Comparison of ENCODE assay signal across 8 cellular contexts in the genomic region with DNA sequence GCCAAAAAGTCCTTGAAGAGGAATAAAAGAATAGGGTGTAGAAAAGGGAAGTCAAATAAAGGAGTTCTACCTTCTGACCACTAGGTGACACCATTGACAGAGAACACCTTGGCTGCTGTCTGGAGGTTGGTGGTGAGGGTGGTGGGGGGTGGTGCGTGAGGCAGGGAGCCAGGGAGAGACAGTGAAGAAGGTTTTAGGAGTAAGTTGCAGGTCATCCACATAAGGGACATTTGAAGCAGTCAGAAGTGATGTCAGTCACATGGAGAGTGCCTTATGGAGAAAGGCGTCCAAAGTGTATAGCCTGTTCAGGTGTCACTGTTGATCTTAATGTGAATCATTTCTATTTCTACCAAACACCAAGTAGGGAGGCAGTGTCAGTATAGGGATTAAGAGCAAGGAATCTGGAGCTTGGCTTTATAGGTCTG.
A peak's percentile ranks its signal among the peaks of the same experiment; 100 is the strongest.
DNase-seq lines count a peak whose midpoint lies in the region; ATAC-seq and TF ChIP-seq lines count a peak whose summit lies in the region.

No MANE protein-coding gene starts in this region.

- no peaks in the 10 kb centered on the region for H3K9me2 ChIP-seq in Karpas-422 (replicated peaks; ENCODE audit: insufficient read depth, low read length)

- H3K27ac ChIP-seq in Karpas-422 (ENCODE audit: low read length): no peak overlapping the region
- no peak overlapping the region for H3K27ac ChIP-seq in gastroesophageal sphincter

- H3K4me2 ChIP-seq in Karpas-422 (ENCODE audit: low read depth, low read length, poor library complexity, severe bottlenecking): no peak overlapping the region

- 34 to 71% methylated on average over 2 of the region's 2 CpGs for WGBS in gastroesophageal sphincter (ENCODE audit: low coverage in 1 of 2), 2 donors

- DNase-seq in ELF-1 (ENCODE audit: low read depth, low spot score) (peak; percentile 58), Karpas-422 (peak; percentile 84), SW480 (ENCODE audit: low spot score) (peak; percentile 62)
- DNase-seq in stimulated activated CD8-positive, alpha-beta memory T cell treated with anti-CD3 and anti-CD28 coated beads, Interleukin-4, amount 100 ng/mL, for 48 hours: peak; percentile 22
- no peak for DNase-seq in activated naive CD4-positive, alpha-beta T cell (lab: John Stamatoyannopoulos, UW)

- H4K20me1 ChIP-seq in Karpas-422 (ENCODE audit: insufficient read depth, low read depth, low read length): peaks cover 3% of the 10 kb centered on the region; the same call in 1 of the 2 replicates

- H3K4me1 ChIP-seq in Karpas-422 (ENCODE audit: low read length): no peaks in the 10 kb centered on the region
- H3K4me1 ChIP-seq in gastroesophageal sphincter: no peaks in the 10 kb centered on the region

- no peak for TF ChIP-seq POLR2A in gastroesophageal sphincter (IDR thresholded peaks at IDR 0.05)

- no peaks in the 10 kb centered on the region for H3K79me2 ChIP-seq in Karpas-422 (ENCODE audit: low read length)

- H3K27me3 ChIP-seq in Karpas-422 (ENCODE audit: low read length) (no peaks in the 10 kb centered on the region), gastroesophageal sphincter (no peaks in the 10 kb centered on the region)

- no peak overlapping the region for H2AFZ ChIP-seq in Karpas-422 (ENCODE audit: low read length)

- H3K9ac ChIP-seq in Karpas-422 (ENCODE audit: low read length): no peak overlapping the region

- H3K4me3 ChIP-seq in Karpas-422 (ENCODE audit: low read length) (no peak overlapping the region), gastroesophageal sphincter (no peak overlapping the region)

- TF ChIP-seq CTCF in gastroesophageal sphincter (IDR thresholded peaks at IDR 0.05): peak; percentile 30 to 59 (median 40)

- ATAC-seq in GM21381 (IDR thresholded peaks at IDR 0.05; ENCODE audit: unreplicated experiment): peak; percentile 66
- no peak for ATAC-seq in gastroesophageal sphincter
- ATAC-seq in GM21717 (IDR thresholded peaks at IDR 0.05; ENCODE audit: unreplicated experiment): no peak

- H3K36me3 ChIP-seq in Karpas-422 (ENCODE audit: insufficient read depth, low read length) (no peaks in the 10 kb centered on the region), gastroesophageal sphincter (no peaks in the 10 kb centered on the region)

- TF ChIP-seq EP300 in gastroesophageal sphincter (IDR thresholded peaks at IDR 0.05): no peak

- H3K9me3 ChIP-seq in Karpas-422 (ENCODE audit: low read length) (no peaks in the 10 kb centered on the region), gastroesophageal sphincter (no peaks in the 10 kb centered on the region)

Comparison
In these comparisons a context has a peak if more than half of its experiments do, and no peak if none do; other contexts are left out.
1. DNase-seq: peak in ELF-1 (single experiment), Karpas-422 (single experiment), SW480 (single experiment) and stimulated activated CD8-positive, alpha-beta memory T cell treated with anti-CD3 and anti-CD28 coated beads, Interleukin-4, amount 100 ng/mL, for 48 hours (single experiment); none in activated naive CD4-positive, alpha-beta T cell (0 of 4).